Comparison of ENCODE assay signal across 13 cellular contexts in the genomic region with DNA sequence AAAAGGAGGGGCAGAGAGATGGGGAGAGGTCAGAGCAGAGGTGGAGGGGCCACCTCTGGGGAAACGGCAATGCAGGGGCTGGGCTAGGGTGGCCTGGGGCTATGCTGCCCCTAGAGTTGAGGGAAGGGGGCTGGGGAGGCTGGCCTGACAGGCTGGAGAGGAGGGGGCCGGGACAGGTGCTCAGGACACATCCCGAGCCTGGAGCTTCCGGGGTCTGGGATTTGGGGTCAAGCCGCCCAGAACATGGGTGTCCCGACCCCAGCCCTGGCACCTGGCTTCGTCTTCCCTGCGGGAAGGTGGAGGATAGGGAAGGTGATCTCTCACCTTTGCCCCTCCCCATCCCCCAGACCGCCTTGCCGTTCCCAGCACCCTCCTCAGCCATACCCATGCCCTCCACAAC. TPM values are rescaled to one million over a fixed set of nuclear protein-coding genes. Genes with fewer than 3 reads are reported as not detected.
DNase-seq lines count a peak whose midpoint lies in the region; ATAC-seq and TF ChIP-seq lines count a peak whose summit lies in the region.
"Had no signal": no experiment of that assay in that cellular context is flagged by ENCODE, and none has a peak within 500 bp of the region (broad histone marks: within the 10 kb centered on the region; RNA-seq: fewer than 3 reads in every experiment).

No MANE protein-coding gene starts in this region.

- H4K5ac ChIP-seq in mesendoderm (ENCODE audit: low read length): no peak overlapping the region

- peak overlapping the region; percentile 100 for H3K27ac Mint-ChIP-seq in CD8-positive, alpha-beta T cell
- H3K27ac Mint-ChIP-seq in activated B cell treated with CpG ODN at 0.5 μM for 24 hours (peak overlapping the region; percentile 56), glutamatergic neuron (ENCODE audit: unreplicated experiment) (peak overlapping the region; percentile 64)

- no peak overlapping the region for H3K9ac ChIP-seq in mesendoderm (ENCODE audit: low read length)

- H4K8ac ChIP-seq in mesendoderm (ENCODE audit: low read depth, low read length): no peak overlapping the region

- no peak overlapping the region for H2BK5ac ChIP-seq in mesendoderm (ENCODE audit: low read length)

- no peak overlapping the region for H3K23ac ChIP-seq in mesendoderm (ENCODE audit: low read length)

- no peak for DNase-seq in CD8-positive, alpha-beta T cell
- DNase-seq in activated B cell treated with CpG ODN at 0.5 μM for 24 hours (no peak), glutamatergic neuron (no peak), gastrocnemius medialis (no peak), SKM-1 (lab: John Stamatoyannopoulos, UW; ENCODE audit: unreplicated experiment) (no peak), mesendoderm (no peak)
- DNase-seq: NCI-H526 treated with DMSO at 0.1 percent for 48 hours, retina had no signal

- H3K36me3 Mint-ChIP-seq in CD8-positive, alpha-beta T cell: peaks cover 14% of the 10 kb centered on the region
- H3K36me3 Mint-ChIP-seq in activated B cell treated with CpG ODN at 0.5 μM for 24 hours (ENCODE audit: low read depth): no peaks in the 10 kb centered on the region
- H3K36me3 Mint-ChIP-seq in glutamatergic neuron (ENCODE audit: unreplicated experiment): no peaks in the 10 kb centered on the region

- POLR2A ChIA-PET in CD8-positive, alpha-beta T cell (lab: Charles Lee): interaction anchor here (2.3 kb wide), 1 partner anchor 12 kb away, joined by 8 read pairs; the partner anchor contains the start of gene ASF1B
- POLR2A ChIA-PET in activated B cell treated with CpG ODN at 0.5 μM for 24 hours (lab: Charles Lee): interaction anchor here (0.7 kb wide), 1 partner anchor 9 kb away, joined by 8 read pairs; no protein-coding TSS in a partner anchor

- H3K79me2 ChIP-seq in mesendoderm (ENCODE audit: control insufficient read depth, insufficient read depth, low read length): no peaks in the 10 kb centered on the region

- no peak overlapping the region for H2BK15ac ChIP-seq in mesendoderm (replicated peaks; ENCODE audit: low read depth)

- H3K18ac ChIP-seq in mesendoderm (ENCODE audit: low read length): no peak overlapping the region

- H3K79me1 ChIP-seq in mesendoderm (ENCODE audit: low read length): no peaks in the 10 kb centered on the region

- no peak overlapping the region for H3K4ac ChIP-seq in mesendoderm (ENCODE audit: low read depth, low read length)

- H3K27me3 Mint-ChIP-seq in CD8-positive, alpha-beta T cell (ENCODE audit: low read depth): no peaks in the 10 kb centered on the region
- no peaks in the 10 kb centered on the region for H3K27me3 Mint-ChIP-seq in activated B cell treated with CpG ODN at 0.5 μM for 24 hours
- H3K27me3 Mint-ChIP-seq in glutamatergic neuron (ENCODE audit: unreplicated experiment): peaks cover 12% of the 10 kb centered on the region

- no peak overlapping the region for H3K56ac ChIP-seq in mesendoderm (ENCODE audit: low read length)

- TF ChIP-seq POLR2A in gastrocnemius medialis (IDR thresholded peaks at IDR 0.05): no peak

- H3K36me3 ChIP-seq in CD8-positive, alpha-beta T cell (ENCODE audit: insufficient read depth, low read length): no peaks in the 10 kb centered on the region
- no peaks in the 10 kb centered on the region for H3K36me3 ChIP-seq in gastrocnemius medialis
- peaks cover 5% of the 10 kb centered on the region for H3K36me3 ChIP-seq in mesendoderm (ENCODE audit: control insufficient read depth, insufficient read depth, low read length)

- no peak overlapping the region for H2BK120ac ChIP-seq in mesendoderm (ENCODE audit: low read depth, low read length)

- H3K4me1 ChIP-seq in CD8-positive, alpha-beta T cell (ENCODE audit: insufficient read depth, low read length): peaks cover 30% of the 10 kb centered on the region
- peaks cover 11 to 19% of the 10 kb centered on the region in 2 donors for H3K4me1 ChIP-seq in gastrocnemius medialis
- no peaks in the 10 kb centered on the region for H3K4me1 ChIP-seq in mesendoderm (ENCODE audit: control insufficient read depth, low read depth, low read length)

- H2AK5ac ChIP-seq in mesendoderm (ENCODE audit: low read length): no peak overlapping the region

- H3K4me1 Mint-ChIP-seq in CD8-positive, alpha-beta T cell (ENCODE audit: low read depth): peaks cover 40% of the 10 kb centered on the region
- H3K4me1 Mint-ChIP-seq in activated B cell treated with CpG ODN at 0.5 μM for 24 hours (peaks cover 22% of the 10 kb centered on the region), glutamatergic neuron (ENCODE audit: low read depth, unreplicated experiment) (peaks cover 16% of the 10 kb centered on the region)

- H3K9me3 ChIP-seq in CD8-positive, alpha-beta T cell (ENCODE audit: low read length): no peaks in the 10 kb centered on the region
- H3K9me3 ChIP-seq in gastrocnemius medialis: no peaks in the 10 kb centered on the region
- H3K9me3 ChIP-seq: body of pancreas had no signal

- no peak overlapping the region for H3K4me2 ChIP-seq in mesendoderm (ENCODE audit: low read length)

- no peak for ATAC-seq in CD8-positive, alpha-beta T cell
- ATAC-seq in activated B cell treated with CpG ODN at 0.5 μM for 24 hours (ENCODE audit: low read depth) (no peak), gastrocnemius medialis (no peak), GM19452 (IDR thresholded peaks at IDR 0.05; ENCODE audit: unreplicated experiment) (no peak), GM18873 (IDR thresholded peaks at IDR 0.05; ENCODE audit: low FRiP score, unreplicated experiment) (no peak)

- in situ Hi-C loops in gastrocnemius medialis (cut with MboI; ENCODE audit: low sequenced_read_pairs in 4 of 4): no loop called here

- peak overlapping the region; percentile 82 for H3K4me3 Mint-ChIP-seq in CD8-positive, alpha-beta T cell
- peak overlapping the region; percentile 70 for H3K4me3 Mint-ChIP-seq in activated B cell treated with CpG ODN at 0.5 μM for 24 hours
- no peak overlapping the region for H3K4me3 Mint-ChIP-seq in glutamatergic neuron (ENCODE audit: unreplicated experiment)

- CTCF ChIA-PET in CD8-positive, alpha-beta T cell (lab: Charles Lee): interaction anchor here (0.7 to 4.1 kb wide), 8 partner anchors 9 to 258 kb away, joined by 3 to 38 read pairs (median 4); partner anchors contain the start of gene ASF1B
- CTCF ChIA-PET in activated B cell treated with CpG ODN at 0.5 μM for 24 hours (lab: Charles Lee): interaction anchor here (1.4 to 2.1 kb wide), 2 partner anchors 12 to 199 kb away, joined by 4 to 6 read pairs; partner anchors contain the start of gene ASF1B

- no CpG with 5 or more reads among the region's 10 CpGs for WGBS in mesendoderm (ENCODE audit: extremely low coverage, insufficient coverage, low lambda C conversion rate)

- TF ChIP-seq CTCF in CD8-positive, alpha-beta T cell (IDR thresholded peaks at IDR 0.05): no peak
- TF ChIP-seq CTCF in activated B cell treated with CpG ODN at 0.5 μM for 24 hours (IDR thresholded peaks at IDR 0.05) (no peak), glutamatergic neuron (IDR thresholded peaks at IDR 0.05; ENCODE audit: partially characterized antibody, unreplicated experiment) (no peak), gastrocnemius medialis (IDR thresholded peaks at IDR 0.05 in 4 of 5, conservative IDR thresholded peaks at IDR 0.05 in 1 of 5) (no peak)

- H3K27ac ChIP-seq in CD8-positive, alpha-beta T cell (ENCODE audit: low read depth, low read length): peak overlapping the region; percentile 87
- H3K27ac ChIP-seq in gastrocnemius medialis (peak overlapping the region; percentile 49 to 76 (median 61)), mesendoderm (ENCODE audit: low read depth, low read length) (no peak overlapping the region)
- H3K27ac ChIP-seq: VCaP had no signal

- H3K4me3 ChIP-seq in CD8-positive, alpha-beta T cell (ENCODE audit: low read depth, low read length): peak overlapping the region; percentile 57
- H3K4me3 ChIP-seq in gastrocnemius medialis (peak overlapping the region in 1 of 4 donors; percentile 10), mesendoderm (ENCODE audit: low read length) (no peak overlapping the region)
- H3K4me3 ChIP-seq: body of pancreas, K562 had no signal

- intact Hi-C loops in CD8-positive, alpha-beta T cell (cut with DNase I, micrococcal nuclease): loop anchor here (1.0 kb wide), 2 partner anchors 12 to 199 kb away; no protein-coding TSS in a partner anchor
- intact Hi-C loops in activated B cell treated with CpG ODN at 0.5 μM for 24 hours (cut with micrococcal nuclease): no loop called here
- intact Hi-C loops in gastrocnemius medialis (cut with DNase I; ENCODE audit: low total_unique reads): loop anchor here (2.0 to 5.0 kb wide), 2 partner anchors 48 to 200 kb away; no protein-coding TSS in a partner anchor

- H3K27me3 ChIP-seq in CD8-positive, alpha-beta T cell (ENCODE audit: insufficient read depth, low read length): no peaks in the 10 kb centered on the region
- H3K27me3 ChIP-seq in gastrocnemius medialis (no peaks in the 10 kb centered on the region), mesendoderm (ENCODE audit: insufficient read depth, low read length, poor library complexity) (no peaks in the 10 kb centered on the region)
- H3K27me3 ChIP-seq: body of pancreas had no signal

- no peaks in the 10 kb centered on the region for H3K9me3 Mint-ChIP-seq in CD8-positive, alpha-beta T cell
- H3K9me3 Mint-ChIP-seq in activated B cell treated with CpG ODN at 0.5 μM for 24 hours (no peaks in the 10 kb centered on the region), glutamatergic neuron (ENCODE audit: unreplicated experiment) (peaks cover 5% of the 10 kb centered on the region)

RNA-seq across cellular contexts. Expression of gene ASF1B, which starts 12.6 kb away (rescaled TPM):
- 1 to 10 TPM in 1 of 2 experiments, under 1 TPM in 1; 0.60 to 1.6 TPM for total RNA-seq in CD8-positive, alpha-beta T cell
- 3.4 and 3.7 TPM in 2 replicates for total RNA-seq in activated B cell treated with CpG ODN at 0.5 μM for 24 hours
- 2.3 TPM for total RNA-seq in glutamatergic neuron (ENCODE audit: unreplicated experiment)
- 1 to 10 TPM in 3 of 4 donors, not detected in 1; 1.2 to 4.1 (median 1.5) TPM for total RNA-seq in gastrocnemius medialis
- polyA plus RNA-seq in mesendoderm (2013, experiment 1 of 2): 18.8 TPM
- 18.1 TPM for polyA plus RNA-seq in mesendoderm (2013, experiment 2 of 2)

RNA-seq across cellular contexts. Expression of gene PRKACA, which starts 31.4 kb away (rescaled TPM):
- total RNA-seq in CD8-positive, alpha-beta T cell: 10 to 100 TPM; 37.0 to 40.8 TPM
- total RNA-seq in activated B cell treated with CpG ODN at 0.5 μM for 24 hours (41.6 and 43.7 TPM in 2 replicates), glutamatergic neuron (ENCODE audit: unreplicated experiment) (82.9 TPM), gastrocnemius medialis (100 to 1,000 TPM in 3 of 4 donors, 10 to 100 TPM in 1; 74.7 to 180 (median 147) TPM)
- polyA plus RNA-seq in mesendoderm (2013, experiment 1 of 2): 38.0 TPM
- 37.6 TPM for polyA plus RNA-seq in mesendoderm (2013, experiment 2 of 2)

RNA-seq across cellular contexts. Expression of gene ADGRL1, which starts 57.0 kb away (rescaled TPM):
- total RNA-seq in CD8-positive, alpha-beta T cell: 10 to 100 TPM; 19.9 to 20.5 TPM
- total RNA-seq in activated B cell treated with CpG ODN at 0.5 μM for 24 hours (1.4 and 2.7 TPM in 2 replicates), glutamatergic neuron (ENCODE audit: unreplicated experiment) (68.1 TPM), gastrocnemius medialis (1 to 10 TPM in 2 of 4 donors, under 1 TPM in 2; 0.76 to 3.5 (median 1.2) TPM)
- 34.1 TPM for polyA plus RNA-seq in mesendoderm (2013, experiment 1 of 2)
- 34.3 TPM for polyA plus RNA-seq in mesendoderm (2013, experiment 2 of 2)

RNA-seq across cellular contexts. Expression of gene SAMD1, which starts 58.5 kb away (rescaled TPM):
- 10 to 100 TPM; 35.2 to 37.5 TPM for total RNA-seq in CD8-positive, alpha-beta T cell
- 32.7 and 36.0 TPM in 2 replicates for total RNA-seq in activated B cell treated with CpG ODN at 0.5 μM for 24 hours
- 52.0 TPM for total RNA-seq in glutamatergic neuron (ENCODE audit: unreplicated experiment)
- 10 to 100 TPM; 15.1 to 71.8 (median 40.2) TPM for total RNA-seq in gastrocnemius medialis
- 50.8 TPM for polyA plus RNA-seq in mesendoderm (2013, experiment 1 of 2)
- 57.8 TPM for polyA plus RNA-seq in mesendoderm (2013, experiment 2 of 2)
